In genomic region chr2:138503087-138503442, GRCh38 we compare ENCODE assay signal across 8 cellular contexts. TPM values are rescaled to one million over a fixed set of nuclear protein-coding genes. Genes with fewer than 3 reads are reported as not detected.
DNase-seq lines count a peak whose midpoint lies in the region; ATAC-seq, FAIRE-seq and TF ChIP-seq lines count a peak whose summit lies in the region.

No MANE protein-coding gene starts in this region.

- peak overlapping the region; percentile 83 for H3K9ac ChIP-seq in GM23248

- no peaks in the 10 kb centered on the region for H3K27me3 ChIP-seq in GM23248 (replicated peaks; ENCODE audit: insufficient read depth)
- no peaks in the 10 kb centered on the region for H3K27me3 ChIP-seq in SJSA1 (replicated peaks)

- no peak for TF ChIP-seq CTCF in AG04449 (IDR thresholded peaks at IDR 0.05; ENCODE audit: insufficient read depth, low read length, missing control alignments)
- no peak for TF ChIP-seq CTCF in epithelial cell of proximal tubule (conservative IDR thresholded peaks at IDR 0.05; ENCODE audit: low read depth, low read length)
- no peak for TF ChIP-seq CTCF in progenitor cell of endocrine pancreas (IDR thresholded peaks at IDR 0.05; ENCODE audit: unreplicated experiment)

- POLR2A ChIA-PET in AG04449 (lab: Yijun Ruan, JAX) = no interaction called here

- peak overlapping the region; percentile 84 for H2AFZ ChIP-seq in GM23248

- H3K79me2 ChIP-seq in GM23248 (ENCODE audit: insufficient read depth) = peaks cover 66% of the 10 kb centered on the region

- H3K4me3 ChIP-seq in AG04449 (ENCODE audit: low read depth, low read length) = peak overlapping the region; percentile 85
- peak overlapping the region; percentile 92 for H3K4me3 ChIP-seq in GM23248
- peak overlapping the region; percentile 58 for H3K4me3 ChIP-seq in SJSA1
- peak overlapping the region; percentile 92 for H3K4me3 ChIP-seq in epithelial cell of proximal tubule (ENCODE audit: low read depth, low read length)

- no peaks in the 10 kb centered on the region for H3K9me2 ChIP-seq in GM23248 (ENCODE audit: insufficient read depth)

- no peak for FAIRE-seq in H54 (lab: Jason Lieb, UNC)

- peak overlapping the region; percentile 96 for H3K4me2 ChIP-seq in GM23248 (ENCODE audit: unreplicated experiment)

- H3K4me1 ChIP-seq in GM23248 (ENCODE audit: insufficient read depth) = peaks cover 21% of the 10 kb centered on the region
- H3K4me1 ChIP-seq in SJSA1 (replicated peaks) = peaks cover 17% of the 10 kb centered on the region

- in situ Hi-C loops in GM23248 (cut with MboI) = no loop called here

- H3K27ac Mint-ChIP-seq in progenitor cell of endocrine pancreas = peak overlapping the region; percentile 98

- H3K36me3 ChIP-seq in GM23248 (ENCODE audit: low read depth) (no peaks in the 10 kb centered on the region), SJSA1 (no peaks in the 10 kb centered on the region)

- H3F3A ChIP-seq in GM23248 (ENCODE audit: insufficient read depth) = 0 out of 2 replicates have a peak, but pooled peaks cover 4% of the 10 kb centered on the region

- H3K4me1 Mint-ChIP-seq in progenitor cell of endocrine pancreas (ENCODE audit: low read depth) = peaks cover 46% of the 10 kb centered on the region

- CTCF ChIA-PET in AG04449 (lab: Yijun Ruan, JAX) = no interaction called here

- no peaks in the 10 kb centered on the region for H3K9me3 Mint-ChIP-seq in progenitor cell of endocrine pancreas (ENCODE audit: low read depth)

- ATAC-seq in GM21526 (IDR thresholded peaks at IDR 0.05; ENCODE audit: low FRiP score, unreplicated experiment) (no peak), GM18511 (IDR thresholded peaks at IDR 0.05; ENCODE audit: unreplicated experiment) (no peak)

- H3K9me3 ChIP-seq in GM23248 (ENCODE audit: low read depth) (no peaks in the 10 kb centered on the region), SJSA1 (replicated peaks) (no peaks in the 10 kb centered on the region)

- H3K4me3 Mint-ChIP-seq in progenitor cell of endocrine pancreas (ENCODE audit: low read depth) = peak overlapping the region; percentile 98

- DNase-seq in AG04449 (ENCODE audit: low read depth, low spot score) (no peak), GM23248 (peak; percentile 26), SJSA1 (ENCODE audit: low read depth in 1 of 2, low spot score in 2 of 2) (no peak), epithelial cell of proximal tubule (ENCODE audit: low read depth) (no peak), progenitor cell of endocrine pancreas (ENCODE audit: low spot score, unreplicated experiment) (no peak), H54 (ENCODE audit: insufficient read length, low spot score) (no peak)

- no peak for TF ChIP-seq POLR2A in H54 (IDR thresholded peaks at IDR 0.05; ENCODE audit: low read depth, low read length)

- no peaks in the 10 kb centered on the region for H3K27me3 Mint-ChIP-seq in progenitor cell of endocrine pancreas

- H3K36me3 Mint-ChIP-seq in progenitor cell of endocrine pancreas (ENCODE audit: insufficient read depth) = no peaks in the 10 kb centered on the region

- WGBS in GM23248 (ENCODE audit: low coverage in 1 of 2, low lambda C conversion rate in 2 of 2, missing lambda C conversion rate in 2 of 2), 2 experiments = 58 to 63% methylated on average over 2 of the region's 2 CpGs

- H3K27ac ChIP-seq in GM23248 = no peak overlapping the region
- no peak overlapping the region for H3K27ac ChIP-seq in SJSA1

- no peaks in the 10 kb centered on the region for H4K20me1 ChIP-seq in GM23248 (ENCODE audit: insufficient read depth)

RNA-seq across cellular contexts. Expression of gene SPOPL, which starts 1.5 kb away (rescaled TPM):
- total RNA-seq in GM23248 (2014; rRNA removed; shearing (Covaris generic)) = 9.5 and 12.0 TPM in 2 replicates
- 3.5 and 3.6 TPM in 2 replicates for polyA plus RNA-seq in GM23248 (2016; fragmentation: Nextera tagmentation; extraction: Ambion mirVana)
- total RNA-seq in SJSA1 (2014; rRNA removed; shearing (Covaris generic)) = 17.6 and 23.4 TPM in 2 replicates
- total RNA-seq in epithelial cell of proximal tubule (9.1 and 9.3 TPM in 2 replicates), progenitor cell of endocrine pancreas (29.7 and 33.0 TPM in 2 replicates)
